8 cellular contexts compared by ENCODE assay signal in the genomic region with DNA sequence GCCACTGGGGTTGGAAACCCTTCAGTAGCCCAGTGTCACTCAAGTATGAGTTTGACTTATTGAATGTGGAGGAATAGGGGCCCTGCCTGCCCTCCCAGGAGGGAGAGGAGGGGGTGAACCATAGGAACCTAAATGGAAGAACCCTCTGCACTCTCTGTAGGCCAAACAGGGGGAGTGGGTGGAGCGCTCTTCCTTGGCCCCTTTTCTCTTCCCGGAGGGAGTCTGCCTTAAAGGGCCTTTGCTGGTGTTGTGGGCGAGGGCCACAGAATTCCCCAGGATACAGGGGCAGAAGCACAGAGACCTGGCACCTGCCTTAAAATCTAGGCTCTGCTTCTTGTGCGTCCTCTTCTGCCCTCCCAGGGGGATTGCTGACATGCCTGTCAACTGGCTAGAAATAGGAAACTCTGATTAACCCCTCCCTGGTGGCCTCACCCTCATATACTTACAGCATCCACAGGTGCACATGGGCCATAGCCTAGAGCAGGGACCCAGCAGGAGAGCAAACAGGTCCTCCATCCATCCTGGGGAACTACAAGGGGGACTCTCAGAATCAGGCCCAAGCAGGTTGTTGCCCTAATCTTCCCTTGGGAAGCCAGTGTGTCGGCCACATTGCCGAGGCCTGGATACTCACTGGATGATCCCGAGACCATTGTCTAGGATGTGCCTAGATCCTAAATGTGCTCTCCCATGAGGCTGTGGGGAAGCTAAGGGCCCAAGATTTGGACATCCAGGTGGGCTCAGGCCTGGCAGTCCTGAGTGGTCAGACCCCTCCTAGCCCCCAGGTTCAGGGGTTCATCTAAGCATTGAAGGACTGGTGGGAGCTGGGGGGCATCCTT. TPM values are rescaled to one million over a fixed set of nuclear protein-coding genes. Genes with fewer than 3 reads are reported as not detected.
A peak's percentile ranks its signal among the peaks of the same experiment; 100 is the strongest.
DNase-seq lines count a peak whose midpoint lies in the region; ATAC-seq and TF ChIP-seq lines count a peak whose summit lies in the region.

No MANE protein-coding gene starts in this region.

- no peak overlapping the region for H3K9ac ChIP-seq in iPS-18a (ENCODE audit: low read length)
- peak overlapping the region; percentile 90 for H3K9ac ChIP-seq in smooth muscle cell (ENCODE audit: low read depth)

- no peaks in the 10 kb centered on the region for H3K27me3 ChIP-seq in iPS-18a (ENCODE audit: control insufficient read depth, insufficient read depth, low read length)
- no peaks in the 10 kb centered on the region for H3K27me3 ChIP-seq in smooth muscle cell (ENCODE audit: low read depth)

- H3K4me3 ChIP-seq in HEK293 (ENCODE audit: low read depth, low read length) (no peak overlapping the region), iPS-18a (ENCODE audit: low read length) (peak overlapping the region; percentile 93), smooth muscle cell (peak overlapping the region; percentile 96)

- peak overlapping the region; percentile 99 for H3K4me3 Mint-ChIP-seq in activated naive CD8-positive, alpha-beta T cell

- H3K79me2 ChIP-seq in smooth muscle cell (ENCODE audit: low read depth): peaks cover 78% of the 10 kb centered on the region

- H3K36me3 ChIP-seq in HEK293 (ENCODE audit: control insufficient read depth in 2 of 2, insufficient read depth in 1 of 2, low read length in 2 of 2) (peaks cover 3 to 34% of the 10 kb centered on the region in 2 experiments; a peak in 2 of 3 replicates), iPS-18a (ENCODE audit: control insufficient read depth, low read depth, low read length) (peaks cover 4% of the 10 kb centered on the region), smooth muscle cell (ENCODE audit: low read depth) (no peaks in the 10 kb centered on the region)

- no peak overlapping the region for H2AFZ ChIP-seq in smooth muscle cell (ENCODE audit: low read depth)

- H3K27ac Mint-ChIP-seq in activated naive CD8-positive, alpha-beta T cell: peak overlapping the region; percentile 58

- peaks cover 62% of the 10 kb centered on the region for H3K4me1 Mint-ChIP-seq in activated naive CD8-positive, alpha-beta T cell (ENCODE audit: low read depth)

- H3K27me3 Mint-ChIP-seq in activated naive CD8-positive, alpha-beta T cell: no peaks in the 10 kb centered on the region

- H3K36me3 Mint-ChIP-seq in activated naive CD8-positive, alpha-beta T cell: no peaks in the 10 kb centered on the region

- TF ChIP-seq CTCF in HEK293 (tag by site-specific recombination; IDR thresholded peaks at IDR 0.05): no peak
- TF ChIP-seq CTCF in smooth muscle cell (IDR thresholded peaks at IDR 0.05; ENCODE audit: borderline replicate concordance, insufficient read depth, poor library complexity, severe bottlenecking): no peak

- POLR2A ChIA-PET in HEK293 (lab: Yijun Ruan, JAX): no interaction called here

- no peaks in the 10 kb centered on the region for H3K9me3 ChIP-seq in HEK293 (ENCODE audit: control insufficient read depth, insufficient read depth, low read depth, low read length)
- no peaks in the 10 kb centered on the region for H3K9me3 ChIP-seq in iPS-18a (ENCODE audit: control insufficient read depth, low read depth, low read length)
- H3K9me3 ChIP-seq in smooth muscle cell (replicated peaks; ENCODE audit: low read depth): no peaks in the 10 kb centered on the region

- H3F3A ChIP-seq in smooth muscle cell (ENCODE audit: low read depth): peaks cover 22% of the 10 kb centered on the region

- no peaks in the 10 kb centered on the region for H3K9me3 Mint-ChIP-seq in activated naive CD8-positive, alpha-beta T cell (ENCODE audit: low read depth)

- peaks cover 79% of the 10 kb centered on the region for H4K20me1 ChIP-seq in smooth muscle cell (ENCODE audit: low read depth)

- DNase-seq in smooth muscle cell (lab: John Stamatoyannopoulos, UW; ENCODE audit: unreplicated experiment) (no peak), mesenteric fat pad (ENCODE audit: low spot score) (no peak), NCI-H82 (lab: John Stamatoyannopoulos, UW) (no peak)

- peak overlapping the region; percentile 16; the same call in 1 of the 2 replicates for H3K27ac ChIP-seq in HEK293 (ENCODE audit: extremely low read depth, low read depth, low read length)
- no peak overlapping the region for H3K27ac ChIP-seq in iPS-18a (ENCODE audit: low read length)
- H3K27ac ChIP-seq in smooth muscle cell (ENCODE audit: low read depth): peak overlapping the region; percentile 95

- CTCF ChIA-PET in HEK293 (lab: Yijun Ruan, JAX): interaction anchor here (0.6 kb wide), 1 partner anchor 60 kb away, joined by 3 read pairs; no protein-coding TSS in a partner anchor

- peak overlapping the region; percentile 100 for H3K4me2 ChIP-seq in smooth muscle cell

- H3K4me1 ChIP-seq in HEK293 (ENCODE audit: control insufficient read depth, insufficient read depth, low read length): peaks cover 15% of the 10 kb centered on the region
- H3K4me1 ChIP-seq in iPS-18a (ENCODE audit: control insufficient read depth, low read depth, low read length): peaks cover 53% of the 10 kb centered on the region
- peaks cover 48% of the 10 kb centered on the region for H3K4me1 ChIP-seq in smooth muscle cell (ENCODE audit: low read depth)

- ATAC-seq in activated CD4-positive, CD25-positive, alpha-beta regulatory T cell treated with anti-CD3 and anti-CD28 coated beads, Interleukin-2, amount 50 U/mL, for 24 hours: no peak
- ATAC-seq in GM19467 (IDR thresholded peaks at IDR 0.05; ENCODE audit: unreplicated experiment): no peak

- 77% methylated on average over 7 of the region's 7 CpGs for WGBS in smooth muscle cell (ENCODE audit: low lambda C conversion rate)

TF ChIP-seq in HEK293, 187 proteins besides CTCF, POLR2A, EP300 and RAD21:
- TF ChIP-seq, protein P1, sequence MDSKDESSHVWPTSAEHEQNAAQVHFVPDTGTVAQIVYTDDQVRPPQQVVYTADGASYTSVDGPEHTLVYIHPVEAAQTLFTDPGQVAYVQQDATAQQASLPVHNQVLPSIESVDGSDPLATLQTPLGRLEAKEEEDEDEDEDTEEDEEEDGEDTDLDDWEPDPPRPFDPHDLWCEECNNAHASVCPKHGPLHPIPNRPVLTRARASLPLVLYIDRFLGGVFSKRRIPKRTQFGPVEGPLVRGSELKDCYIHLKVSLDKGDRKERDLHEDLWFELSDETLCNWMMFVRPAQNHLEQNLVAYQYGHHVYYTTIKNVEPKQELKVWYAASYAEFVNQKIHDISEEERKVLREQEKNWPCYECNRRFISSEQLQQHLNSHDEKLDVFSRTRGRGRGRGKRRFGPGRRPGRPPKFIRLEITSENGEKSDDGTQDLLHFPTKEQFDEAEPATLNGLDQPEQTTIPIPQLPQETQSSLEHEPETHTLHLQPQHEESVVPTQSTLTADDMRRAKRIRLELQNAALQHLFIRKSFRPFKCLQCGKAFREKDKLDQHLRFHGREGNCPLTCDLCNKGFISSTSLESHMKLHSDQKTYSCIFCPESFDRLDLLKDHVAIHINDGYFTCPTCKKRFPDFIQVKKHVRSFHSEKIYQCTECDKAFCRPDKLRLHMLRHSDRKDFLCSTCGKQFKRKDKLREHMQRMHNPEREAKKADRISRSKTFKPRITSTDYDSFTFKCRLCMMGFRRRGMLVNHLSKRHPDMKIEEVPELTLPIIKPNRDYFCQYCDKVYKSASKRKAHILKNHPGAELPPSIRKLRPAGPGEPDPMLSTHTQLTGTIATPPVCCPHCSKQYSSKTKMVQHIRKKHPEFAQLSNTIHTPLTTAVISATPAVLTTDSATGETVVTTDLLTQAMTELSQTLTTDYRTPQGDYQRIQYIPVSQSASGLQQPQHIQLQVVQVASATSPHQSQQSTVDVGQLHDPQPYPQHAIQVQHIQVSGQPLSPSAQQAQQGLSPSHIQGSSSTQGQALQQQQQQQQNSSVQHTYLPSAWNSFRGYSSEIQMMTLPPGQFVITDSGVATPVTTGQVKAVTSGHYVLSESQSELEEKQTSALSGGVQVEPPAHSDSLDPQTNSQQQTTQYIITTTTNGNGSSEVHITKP (tag by site-specific recombination; IDR thresholded peaks at IDR 0.05): 0 out of 2 replicates have a peak, but pooled peaks have one; percentile 24
- TF ChIP-seq TCF7L2 (IDR thresholded peaks at IDR 0.05; ENCODE audit: borderline replicate concordance, low read depth, low read length) (no peak), ZNF596 (tag by site-specific recombination; IDR thresholded peaks at IDR 0.05) (0 out of 2 replicates have a peak, but pooled peaks have one; percentile 6), IKZF3 (tag by site-specific recombination; IDR thresholded peaks at IDR 0.05) (peak; percentile 51; the same call in 1 of the 2 replicates), ZNF341 (tag by site-specific recombination; IDR thresholded peaks at IDR 0.05; ENCODE audit: low read depth) (peak; percentile 86), ZBTB1 (tag by site-specific recombination; IDR thresholded peaks at IDR 0.05) (no peak), SCRT1 (tag by site-specific recombination; IDR thresholded peaks at IDR 0.05; ENCODE audit: borderline replicate concordance) (no peak), GLIS1 (tag by site-specific recombination; IDR thresholded peaks at IDR 0.05) (peak; percentile 93), HOXC10 (CRISPR knock-in tag; IDR thresholded peaks at IDR 0.05) (no peak), SP3 (tag by site-specific recombination; IDR thresholded peaks at IDR 0.05) (no peak), ZNF558 (tag by site-specific recombination; IDR thresholded peaks at IDR 0.05) (no peak), SCRT2 (tag by site-specific recombination; IDR thresholded peaks at IDR 0.05) (peak; percentile 83)
- TF ChIP-seq, protein P2, sequence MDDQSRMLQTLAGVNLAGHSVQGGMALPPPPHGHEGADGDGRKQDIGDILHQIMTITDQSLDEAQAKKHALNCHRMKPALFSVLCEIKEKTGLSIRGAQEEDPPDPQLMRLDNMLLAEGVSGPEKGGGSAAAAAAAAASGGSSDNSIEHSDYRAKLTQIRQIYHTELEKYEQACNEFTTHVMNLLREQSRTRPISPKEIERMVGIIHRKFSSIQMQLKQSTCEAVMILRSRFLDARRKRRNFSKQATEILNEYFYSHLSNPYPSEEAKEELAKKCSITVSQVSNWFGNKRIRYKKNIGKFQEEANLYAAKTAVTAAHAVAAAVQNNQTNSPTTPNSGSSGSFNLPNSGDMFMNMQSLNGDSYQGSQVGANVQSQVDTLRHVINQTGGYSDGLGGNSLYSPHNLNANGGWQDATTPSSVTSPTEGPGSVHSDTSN (CRISPR knock-in tag; IDR thresholded peaks at IDR 0.05): no peak
- TF ChIP-seq, protein P3, sequence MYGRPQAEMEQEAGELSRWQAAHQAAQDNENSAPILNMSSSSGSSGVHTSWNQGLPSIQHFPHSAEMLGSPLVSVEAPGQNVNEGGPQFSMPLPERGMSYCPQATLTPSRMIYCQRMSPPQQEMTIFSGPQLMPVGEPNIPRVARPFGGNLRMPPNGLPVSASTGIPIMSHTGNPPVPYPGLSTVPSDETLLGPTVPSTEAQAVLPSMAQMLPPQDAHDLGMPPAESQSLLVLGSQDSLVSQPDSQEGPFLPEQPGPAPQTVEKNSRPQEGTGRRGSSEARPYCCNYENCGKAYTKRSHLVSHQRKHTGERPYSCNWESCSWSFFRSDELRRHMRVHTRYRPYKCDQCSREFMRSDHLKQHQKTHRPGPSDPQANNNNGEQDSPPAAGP (tag by site-specific recombination; IDR thresholded peaks at IDR 0.05): 0 out of 2 replicates have a peak, but pooled peaks have one; percentile 4
TF ChIP-seq in HEK293: peak in this region for 7.

RNA-seq across cellular contexts. Expression of a gene that starts 3.4 kb away (rescaled TPM):
- total RNA-seq in smooth muscle cell: 64.1 and 78.8 TPM in 2 replicates
- 77.8 and 78.0 TPM in 2 replicates for polyA plus RNA-seq in smooth muscle cell
- 146 TPM for total RNA-seq in mesenteric fat pad
